8 cellular contexts compared by ENCODE assay signal in the genomic region with DNA sequence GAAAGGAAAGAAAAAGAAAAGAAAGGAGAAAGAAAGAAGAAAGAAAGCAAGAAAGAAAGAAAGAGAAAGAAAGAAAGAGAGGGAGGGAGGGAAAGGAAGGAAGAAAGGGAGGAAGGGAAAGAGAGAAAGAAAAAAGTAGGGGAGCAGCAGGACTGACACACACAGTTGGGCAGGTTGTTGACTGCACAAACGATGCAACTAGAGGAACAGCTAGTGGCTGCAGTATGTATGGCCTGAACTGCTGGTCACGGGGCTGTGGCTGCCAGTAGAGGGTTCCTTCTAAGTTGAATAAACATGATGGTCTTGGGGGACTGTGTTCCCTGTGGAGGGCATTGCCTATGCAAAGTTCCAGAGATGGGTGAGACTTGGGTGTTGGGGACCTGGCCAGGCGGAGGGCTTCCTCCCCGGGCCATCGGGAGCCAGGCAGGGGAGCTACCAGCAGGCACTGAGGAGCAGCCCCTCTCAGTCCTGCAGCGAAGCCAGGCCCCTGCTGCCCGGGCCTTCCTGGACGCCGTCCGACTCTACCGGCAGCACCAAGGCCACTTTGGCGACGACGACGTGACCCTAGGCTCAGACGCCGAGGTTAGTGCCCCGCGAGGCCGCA. TPM values are rescaled to one million over a fixed set of nuclear protein-coding genes. Genes with fewer than 3 reads are reported as not detected.
DNase-seq lines count a peak whose midpoint lies in the region; ATAC-seq and TF ChIP-seq lines count a peak whose summit lies in the region.

No MANE protein-coding gene starts in this region.

- no peak for TF ChIP-seq POLR2A in ovary (IDR thresholded peaks at IDR 0.05)

- ATAC-seq in GM21528 (IDR thresholded peaks at IDR 0.05; ENCODE audit: low FRiP score, unreplicated experiment) = peak; percentile 9
- ATAC-seq in GM18517 (IDR thresholded peaks at IDR 0.05; ENCODE audit: unreplicated experiment) = no peak
- ATAC-seq in GM18502 (IDR thresholded peaks at IDR 0.05; ENCODE audit: poor library complexity, unreplicated experiment) = no peak

- 2 to 3% (median 2%) methylated on average over 18 to 20 of the region's 20 CpGs for WGBS in ovary, 3 donors

- TF ChIP-seq CTCF in epithelial cell of esophagus (IDR thresholded peaks at IDR 0.05; ENCODE audit: insufficient read depth, low read depth, low read length, missing control alignments) = no peak
- no peak for TF ChIP-seq CTCF in ovary (IDR thresholded peaks at IDR 0.05)

- DNase-seq in NT2/D1 (ENCODE audit: low read depth, low spot score) (no peak), epithelial cell of esophagus (ENCODE audit: low read depth) (no peak), ovary (no peak), AG08396 (ENCODE audit: low spot score) (no peak), GDM1 (lab: John Stamatoyannopoulos, UW) (no peak)

- intact Hi-C loops in ovary (cut with DNase I) = loop anchor here in 1 of 4 donors (2.0 kb wide), 1 partner anchor 34 kb away; no protein-coding TSS in a partner anchor

- H3K9me3 ChIP-seq in NT2/D1 (ENCODE audit: insufficient read depth, low read length) (no peaks in the 10 kb centered on the region), ovary (no peaks in the 10 kb centered on the region)

- H3K36me3 ChIP-seq in NT2/D1 (ENCODE audit: insufficient read depth, insufficient read length, low read length) (no peaks in the 10 kb centered on the region), ovary (no peaks in the 10 kb centered on the region)

- H3K27ac ChIP-seq in ovary = peak overlapping the region; percentile 15 to 84

- peaks cover 6% of the 10 kb centered on the region for H3K4me1 ChIP-seq in NT2/D1 (ENCODE audit: insufficient read depth, insufficient read length)
- H3K4me1 ChIP-seq in ovary (ENCODE audit: insufficient read depth) = no peaks in the 10 kb centered on the region

- no peaks in the 10 kb centered on the region for H3K27me3 ChIP-seq in NT2/D1 (ENCODE audit: insufficient read depth, insufficient read length)
- H3K27me3 ChIP-seq in ovary = no peaks in the 10 kb centered on the region

- H3K4me3 ChIP-seq in NT2/D1 (ENCODE audit: insufficient read length, low read depth) (peak overlapping the region; percentile 49), epithelial cell of esophagus (ENCODE audit: low read length) (peak overlapping the region; percentile 34), ovary (peak overlapping the region; percentile 49)

- no peak for TF ChIP-seq EP300 in ovary (IDR thresholded peaks at IDR 0.05)

- peak overlapping the region; percentile 82 for H3K9ac ChIP-seq in NT2/D1 (ENCODE audit: insufficient read length, low read depth)

RNA-seq across cellular contexts. Expression of a gene that starts 16.7 kb away (rescaled TPM):
- total RNA-seq in ovary = 10 to 100 TPM; 30.4 to 75.2 (median 45.2) TPM
- polyA plus RNA-seq in ovary = 10 to 100 TPM; 31.4 to 72.6 TPM

RNA-seq across cellular contexts. Expression of a gene that starts 27.3 kb away (rescaled TPM):
- 10 to 100 TPM; 43.9 to 93.0 (median 73.9) TPM for total RNA-seq in ovary
- polyA plus RNA-seq in ovary = 10 to 100 TPM; 11.0 to 72.3 TPM
